In genomic region chr2:48414640-48414979, GRCh38 we compare ENCODE assay signal across 15 cellular contexts. TPM values are rescaled to one million over a fixed set of nuclear protein-coding genes. Genes with fewer than 3 reads are reported as not detected.
DNase-seq lines count a peak whose midpoint lies in the region; ATAC-seq and TF ChIP-seq lines count a peak whose summit lies in the region.
"Had no signal": no experiment of that assay in that cellular context is flagged by ENCODE, and none has a peak within 500 bp of the region (broad histone marks: within the 10 kb centered on the region; RNA-seq: fewer than 3 reads in every experiment).

No MANE protein-coding gene starts in this region.

- H3K27me3 ChIP-seq in GM23338 (ENCODE audit: insufficient read depth) (no peaks in the 10 kb centered on the region), neural progenitor cell (no peaks in the 10 kb centered on the region)
- H3K27me3 ChIP-seq: vagina had no signal

- H2AFZ ChIP-seq in GM23338 (peak overlapping the region; percentile 48; the same call in 1 of the 2 replicates), neural progenitor cell (replicated peaks) (no peak overlapping the region)

- H3K4me3 Mint-ChIP-seq in GM23338 (no peak overlapping the region), neural progenitor cell (no peak overlapping the region)
- H3K4me3 Mint-ChIP-seq in dendritic cell treated with granulocyte-macrophage colony-stimulating factor and Interleukin-4, amounts not matched to agents 40 ng/mL and 50 ng/mL, for 4 days, result no peak overlapping the region
- H3K4me3 Mint-ChIP-seq: activated naive CD4-positive, alpha-beta T cell treated with anti-CD3 and anti-CD28 coated beads for 36 hours had no signal

- H4K20me1 ChIP-seq in GM23338 (replicated peaks; ENCODE audit: insufficient read depth) (no peaks in the 10 kb centered on the region), neural progenitor cell (ENCODE audit: low read depth) (no peaks in the 10 kb centered on the region)

- H3K4me1 ChIP-seq in GM23338 (ENCODE audit: insufficient read depth) (peaks cover 12% of the 10 kb centered on the region), neural progenitor cell (peaks cover 21% of the 10 kb centered on the region)
- H3K4me1 ChIP-seq: vagina had no signal

- no peaks in the 10 kb centered on the region for H3K9me2 ChIP-seq in GM23338 (ENCODE audit: insufficient read depth)

- H3K27me3 Mint-ChIP-seq in GM23338 (ENCODE audit: insufficient read depth, low read depth, poor library complexity), result no peaks in the 10 kb centered on the region
- H3K27me3 Mint-ChIP-seq in dendritic cell treated with granulocyte-macrophage colony-stimulating factor and Interleukin-4, amounts not matched to agents 40 ng/mL and 50 ng/mL, for 4 days, result no peaks in the 10 kb centered on the region
- H3K27me3 Mint-ChIP-seq in neural progenitor cell (ENCODE audit: insufficient read depth, low read depth), result peaks cover 5% of the 10 kb centered on the region

- H3K36me3 Mint-ChIP-seq in GM23338 (ENCODE audit: low read depth) (no peaks in the 10 kb centered on the region), neural progenitor cell (no peaks in the 10 kb centered on the region)
- no peaks in the 10 kb centered on the region for H3K36me3 Mint-ChIP-seq in dendritic cell treated with granulocyte-macrophage colony-stimulating factor and Interleukin-4, amounts not matched to agents 40 ng/mL and 50 ng/mL, for 4 days (ENCODE audit: low read depth)
- H3K36me3 Mint-ChIP-seq: T-cell had no signal

- H3K36me3 ChIP-seq in GM23338 (ENCODE audit: insufficient read depth), result no peaks in the 10 kb centered on the region
- no peaks in the 10 kb centered on the region for H3K36me3 ChIP-seq in neural progenitor cell
- H3K36me3 ChIP-seq: vagina had no signal

- ATAC-seq in GM23338 (no peak), HG02884 (IDR thresholded peaks at IDR 0.05; ENCODE audit: unreplicated experiment) (no peak), omental fat pad (ENCODE audit: low FRiP score) (no peak)

- H3K27ac ChIP-seq in GM23338 (ENCODE audit: low read depth) (no peak overlapping the region), neural progenitor cell (no peak overlapping the region)
- H3K27ac ChIP-seq: vagina had no signal

- H3F3A ChIP-seq in GM23338 (replicated peaks; ENCODE audit: low read depth) (no peaks in the 10 kb centered on the region), neural progenitor cell (ENCODE audit: low read depth) (no peaks in the 10 kb centered on the region)

- H3K4me3 ChIP-seq in GM23338 (no peak overlapping the region), neural progenitor cell (no peak overlapping the region)
- H3K4me3 ChIP-seq: vagina had no signal

- H3K4me1 Mint-ChIP-seq in GM23338, result peaks cover 17% of the 10 kb centered on the region
- H3K4me1 Mint-ChIP-seq in dendritic cell treated with granulocyte-macrophage colony-stimulating factor and Interleukin-4, amounts not matched to agents 40 ng/mL and 50 ng/mL, for 4 days (ENCODE audit: low read depth), result peaks cover 17% of the 10 kb centered on the region
- peaks cover 33% of the 10 kb centered on the region for H3K4me1 Mint-ChIP-seq in neural progenitor cell

- no peaks in the 10 kb centered on the region for H3K9me3 Mint-ChIP-seq in GM23338
- no peaks in the 10 kb centered on the region for H3K9me3 Mint-ChIP-seq in dendritic cell treated with granulocyte-macrophage colony-stimulating factor and Interleukin-4, amounts not matched to agents 40 ng/mL and 50 ng/mL, for 4 days
- H3K9me3 Mint-ChIP-seq in neural progenitor cell, result no peaks in the 10 kb centered on the region
- H3K9me3 Mint-ChIP-seq: activated naive CD4-positive, alpha-beta T cell treated with anti-CD3 and anti-CD28 coated beads for 36 hours had no signal

- TF ChIP-seq CTCF in GM23338 (conservative IDR thresholded peaks at IDR 0.05; ENCODE audit: low read depth in 2 of 2) (no peak), neural progenitor cell (IDR thresholded peaks at IDR 0.05) (no peak), omental fat pad (IDR thresholded peaks at IDR 0.05) (no peak)

- intact Hi-C loops in dendritic cell treated with granulocyte-macrophage colony-stimulating factor and Interleukin-4, amounts not matched to agents 40 ng/mL and 50 ng/mL, for 4 days (cut with micrococcal nuclease), result no loop called here

- H3K4me2 ChIP-seq in GM23338, result no peak overlapping the region
- no peak overlapping the region for H3K4me2 ChIP-seq in neural progenitor cell

- no peaks in the 10 kb centered on the region for H3K9me3 ChIP-seq in neural progenitor cell (ENCODE audit: low read depth)
- H3K9me3 ChIP-seq: vagina had no signal

- no peak overlapping the region for H3K27ac Mint-ChIP-seq in GM23338
- peak overlapping the region; percentile 69 for H3K27ac Mint-ChIP-seq in dendritic cell treated with granulocyte-macrophage colony-stimulating factor and Interleukin-4, amounts not matched to agents 40 ng/mL and 50 ng/mL, for 4 days
- H3K27ac Mint-ChIP-seq in neural progenitor cell, result peak overlapping the region; percentile 78
- H3K27ac Mint-ChIP-seq: activated naive CD4-positive, alpha-beta T cell treated with anti-CD3 and anti-CD28 coated beads for 36 hours had no signal

- peak; percentile 57 for DNase-seq in Ammon's horn (ENCODE audit: low spot score)
- DNase-seq in GM23338 (ENCODE audit: low spot score), result no peak
- DNase-seq in neural progenitor cell (ENCODE audit: low spot score), result no peak
- no peak for DNase-seq in cortex of kidney (lab: John Stamatoyannopoulos, UW)
- no peak for DNase-seq in omental fat pad (ENCODE audit: low spot score)
- DNase-seq: activated CD4-positive, alpha-beta T cell treated with anti-CD3 and anti-CD28 coated beads, Interleukin-2, amount 50 U/mL, for 1 hour; activated naive CD4-positive, alpha-beta T cell treated with anti-CD3 and anti-CD28 coated beads for 36 hours; Calu3; Karpas-422; NCI-H1105; NCI-H226; T-cell had no signal

- H3K9ac ChIP-seq in neural progenitor cell, result no peak overlapping the region

- no peaks in the 10 kb centered on the region for H3K79me2 ChIP-seq in GM23338 (replicated peaks; ENCODE audit: insufficient read depth)
- H3K79me2 ChIP-seq in neural progenitor cell (ENCODE audit: low read depth), result no peaks in the 10 kb centered on the region

TF ChIP-seq in GM23338, 12 proteins besides CTCF, POLR2A, EP300 and RAD21:
- TF ChIP-seq EZH2 (IDR thresholded peaks at IDR 0.05; ENCODE audit: low read depth, unreplicated experiment) (no peak), ZNF331 (CRISPR knock-in tag; IDR thresholded peaks at IDR 0.05; ENCODE audit: low read depth) (no peak)

RNA-seq across cellular contexts. Expression of gene PPP1R21, which starts 26.0 kb away (rescaled TPM):
- 22.2 and 31.6 TPM in 2 replicates for total RNA-seq in GM23338 (2014; rRNA removed; shearing (Covaris generic))
- 20.7 and 26.1 TPM in 2 replicates for polyA plus RNA-seq in GM23338 (2016; fragmentation: Nextera tagmentation; extraction: Ambion mirVana)
- total RNA-seq in neural progenitor cell (ENCODE audit: low replicate concordance), result 14.1 and 29.1 TPM in 2 replicates
- 10 to 100 TPM; 22.7 to 37.5 (median 27.4) TPM for total RNA-seq in omental fat pad
